8 cellular contexts compared by ENCODE assay signal in genomic region chr1:27031235-27032118, GRCh38. TPM values are rescaled to one million over a fixed set of nuclear protein-coding genes. Genes with fewer than 3 reads are reported as not detected.
A peak's percentile ranks its signal among the peaks of the same experiment; 100 is the strongest.
DNase-seq lines count a peak whose midpoint lies in the region; ATAC-seq, FAIRE-seq and TF ChIP-seq lines count a peak whose summit lies in the region.

No MANE protein-coding gene starts in this region.

- WGBS in psoas muscle, 3 donors = 20 to 23% (median 20%) methylated on average over 34 to 43 of the region's 43 CpGs

- FAIRE-seq in H54 (lab: Jason Lieb, UNC) = peak; percentile 41

- TF ChIP-seq CTCF in left ventricle myocardium inferior (IDR thresholded peaks at IDR 0.05; ENCODE audit: borderline replicate concordance) (no peak), psoas muscle (IDR thresholded peaks at IDR 0.05) (no peak)

- no peak overlapping the region for H3K27ac Mint-ChIP-seq in activated CD4-positive, alpha-beta T cell treated with anti-CD3 and anti-CD28 coated beads for 36 hours

- H3K9me3 Mint-ChIP-seq in activated CD4-positive, alpha-beta T cell treated with anti-CD3 and anti-CD28 coated beads for 36 hours (ENCODE audit: low read depth) = no peaks in the 10 kb centered on the region

- H3K27me3 Mint-ChIP-seq in activated CD4-positive, alpha-beta T cell treated with anti-CD3 and anti-CD28 coated beads for 36 hours = peaks cover 4% of the 10 kb centered on the region

- H3K4me1 Mint-ChIP-seq in activated CD4-positive, alpha-beta T cell treated with anti-CD3 and anti-CD28 coated beads for 36 hours = no peaks in the 10 kb centered on the region

- POLR2A ChIA-PET in activated CD4-positive, alpha-beta T cell treated with anti-CD3 and anti-CD28 coated beads for 36 hours (lab: Charles Lee) = no interaction called here

- ATAC-seq in psoas muscle = peak; percentile 61 to 85 (median 82)
- no peak for ATAC-seq in activated CD4-positive, alpha-beta T cell treated with anti-CD3 and anti-CD28 coated beads for 36 hours

- H3K36me3 Mint-ChIP-seq in activated CD4-positive, alpha-beta T cell treated with anti-CD3 and anti-CD28 coated beads for 36 hours (ENCODE audit: low read depth) = no peaks in the 10 kb centered on the region

- H3K4me3 Mint-ChIP-seq in activated CD4-positive, alpha-beta T cell treated with anti-CD3 and anti-CD28 coated beads for 36 hours = no peak overlapping the region

- no peak for TF ChIP-seq POLR2A in H54 (IDR thresholded peaks at IDR 0.05; ENCODE audit: low read depth, low read length)

- H3K4me1 ChIP-seq in adipocyte (ENCODE audit: control insufficient read depth, insufficient read depth, low read length) = peaks cover 19% of the 10 kb centered on the region
- H3K4me1 ChIP-seq in left ventricle myocardium inferior = peaks cover 15% of the 10 kb centered on the region
- peaks cover 4% of the 10 kb centered on the region for H3K4me1 ChIP-seq in psoas muscle

- peak overlapping the region; percentile 78 for H3K27ac ChIP-seq in left ventricle myocardium inferior (replicated peaks)
- peak overlapping the region; percentile 10 for H3K27ac ChIP-seq in psoas muscle

- peak; percentile 60 for DNase-seq in H54 (ENCODE audit: insufficient read length, low spot score)
- DNase-seq in adipocyte (ENCODE audit: low read depth) = peak; percentile 56
- DNase-seq in left ventricle myocardium inferior = peak; percentile 79
- peak; percentile 79 to 82 for DNase-seq in psoas muscle
- DNase-seq in effector CD4-positive, alpha-beta T cell = no peak
- no peak for DNase-seq in activated CD4-positive, alpha-beta T cell treated with anti-CD3 and anti-CD28 coated beads for 36 hours
- DNase-seq in activated CD8-positive, alpha-beta memory T cell treated with anti-CD3 and anti-CD28 coated beads for 24 hours = no peak
- DNase-seq in SW 1271 (lab: John Stamatoyannopoulos, UW) = no peak

- no peaks in the 10 kb centered on the region for H3K9me3 ChIP-seq in adipocyte (ENCODE audit: control insufficient read depth, low read length)
- no peaks in the 10 kb centered on the region for H3K9me3 ChIP-seq in left ventricle myocardium inferior (replicated peaks)
- no peaks in the 10 kb centered on the region for H3K9me3 ChIP-seq in psoas muscle

- intact Hi-C loops in left ventricle myocardium inferior (cut with micrococcal nuclease) (no loop called here), psoas muscle (cut with DNase I) (no loop called here)
- intact Hi-C loops in activated CD4-positive, alpha-beta T cell treated with anti-CD3 and anti-CD28 coated beads for 36 hours (cut with DNase I, micrococcal nuclease) = loop anchor here in 1 of 2 experiments (1.0 kb wide), 1 partner anchor 42 kb away; no protein-coding TSS in a partner anchor

- H3K4me3 ChIP-seq in adipocyte (ENCODE audit: low read length) = peak overlapping the region; percentile 72
- H3K4me3 ChIP-seq in left ventricle myocardium inferior = peak overlapping the region; percentile 59
- H3K4me3 ChIP-seq in psoas muscle = peak overlapping the region; percentile 59

- H3K36me3 ChIP-seq in adipocyte (ENCODE audit: control insufficient read depth, insufficient read depth, low read length, severe bottlenecking) (no peaks in the 10 kb centered on the region), left ventricle myocardium inferior (no peaks in the 10 kb centered on the region), psoas muscle (ENCODE audit: insufficient read depth in 1 of 2, low read depth in 1 of 2) (no peaks in the 10 kb centered on the region)

- peak overlapping the region; percentile 72 for H3K9ac ChIP-seq in adipocyte (ENCODE audit: low read length)

- CTCF ChIA-PET in activated CD4-positive, alpha-beta T cell treated with anti-CD3 and anti-CD28 coated beads for 36 hours (lab: Charles Lee) = interaction anchor here (0.7 to 1.2 kb wide), 2 partner anchors 14 to 49 kb away, joined by 3 to 4 read pairs; no protein-coding TSS in a partner anchor

- H3K27me3 ChIP-seq in adipocyte (replicated peaks; ENCODE audit: control insufficient read depth, insufficient read depth, low read length) (no peaks in the 10 kb centered on the region), left ventricle myocardium inferior (ENCODE audit: low read depth) (no peaks in the 10 kb centered on the region), psoas muscle (ENCODE audit: insufficient read depth in 3 of 3, low read length in 2 of 3) (no peaks in the 10 kb centered on the region)

RNA-seq across cellular contexts. Expression of gene TENT5B, which starts 18.8 kb away (rescaled TPM):
- 30.2 TPM for total RNA-seq in left ventricle myocardium inferior
- 1 to 10 TPM in 3 of 4 donors, under 1 TPM in 1; 0.20 to 2.3 (median 1.7) TPM for total RNA-seq in psoas muscle
- polyA plus RNA-seq in psoas muscle = 1 to 10 TPM in 1 of 3 donors, under 1 TPM in 2; 0.70 to 2.5 (median 0.74) TPM
- not detected for total RNA-seq in activated CD4-positive, alpha-beta T cell treated with anti-CD3 and anti-CD28 coated beads for 36 hours

RNA-seq across cellular contexts. Expression of gene TRNP1, which starts 38.0 kb away (rescaled TPM):
- total RNA-seq in left ventricle myocardium inferior = 35.7 TPM
- total RNA-seq in psoas muscle = 1 to 10 TPM in 3 of 4 donors, under 1 TPM in 1; 0.84 to 3.8 (median 1.4) TPM
- 1 to 10 TPM; 1.1 to 1.6 (median 1.6) TPM for polyA plus RNA-seq in psoas muscle
- total RNA-seq in activated CD4-positive, alpha-beta T cell treated with anti-CD3 and anti-CD28 coated beads for 36 hours = under 1 TPM; 0.62 to 0.69 TPM

Comparison
In these comparisons a context has a peak if more than half of its experiments do, and no peak if none do; other contexts are left out.
1. DNase-seq: peak in H54 (single experiment), adipocyte (single experiment), left ventricle myocardium inferior (single experiment) and psoas muscle (2 of 2); none in effector CD4-positive, alpha-beta T cell (single experiment), activated CD4-positive, alpha-beta T cell treated with anti-CD3 and anti-CD28 coated beads for 36 hours (single experiment), activated CD8-positive, alpha-beta memory T cell treated with anti-CD3 and anti-CD28 coated beads for 24 hours (single experiment) and SW 1271 (0 of 2).
2. Peak in every context shown above with its lines, with median percentiles within 50 percentile points of each other: H3K4me3 ChIP-seq.